In genomic region chr19:54162241-54162805, GRCh38 we compare ENCODE assay signal across 1 cellular context.
A peak's percentile ranks its signal among the peaks of the same experiment; 100 is the strongest.
TF ChIP-seq lines count a peak whose summit lies in the region.

No MANE protein-coding gene starts in this region.

TF ChIP-seq in K562, 482 proteins besides CTCF, POLR2A, EP300 and RAD21 (continues in another document):
- no peak for TF ChIP-seq ZNF354B (CRISPR knock-in tag; IDR thresholded peaks at IDR 0.05)
- TF ChIP-seq TEAD4 (IDR thresholded peaks at IDR 0.05; ENCODE audit: low read length), result no peak
- TF ChIP-seq TEAD4 (CRISPR knock-in tag; IDR thresholded peaks at IDR 0.05; ENCODE audit: borderline replicate concordance), result no peak
- no peak for TF ChIP-seq NFRKB (IDR thresholded peaks at IDR 0.05; ENCODE audit: low read depth)
- TF ChIP-seq SIN3A (IDR thresholded peaks at IDR 0.05; ENCODE audit: borderline replicate concordance in 2 of 2, control insufficient read depth in 1 of 2, low read depth in 2 of 2, low read length in 2 of 2), result peak; percentile 86 to 91; a peak in 3 of 4 replicates
- no peak for TF ChIP-seq ZNF644 (tag; IDR thresholded peaks at IDR 0.05; ENCODE audit: low read depth)
- TF ChIP-seq GMEB1 (CRISPR knock-in tag; IDR thresholded peaks at IDR 0.05), result no peak
- TF ChIP-seq, protein P1, sequence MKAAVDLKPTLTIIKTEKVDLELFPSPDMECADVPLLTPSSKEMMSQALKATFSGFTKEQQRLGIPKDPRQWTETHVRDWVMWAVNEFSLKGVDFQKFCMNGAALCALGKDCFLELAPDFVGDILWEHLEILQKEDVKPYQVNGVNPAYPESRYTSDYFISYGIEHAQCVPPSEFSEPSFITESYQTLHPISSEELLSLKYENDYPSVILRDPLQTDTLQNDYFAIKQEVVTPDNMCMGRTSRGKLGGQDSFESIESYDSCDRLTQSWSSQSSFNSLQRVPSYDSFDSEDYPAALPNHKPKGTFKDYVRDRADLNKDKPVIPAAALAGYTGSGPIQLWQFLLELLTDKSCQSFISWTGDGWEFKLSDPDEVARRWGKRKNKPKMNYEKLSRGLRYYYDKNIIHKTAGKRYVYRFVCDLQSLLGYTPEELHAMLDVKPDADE (conservative IDR thresholded peaks at IDR 0.05; ENCODE audit: control insufficient read depth, low read depth, low read length), result peak; percentile 78; the same call in 1 of the 2 replicates
- no peak for TF ChIP-seq CREBBP (IDR thresholded peaks at IDR 0.05; ENCODE audit: low read depth, low read length)
- TF ChIP-seq ZNF398 (CRISPR knock-in tag; IDR thresholded peaks at IDR 0.05), result no peak
- no peak for TF ChIP-seq SFPQ (IDR thresholded peaks at IDR 0.05; ENCODE audit: low read depth, low read length)
- peak; percentile 71; the same call in 1 of the 2 replicates for TF ChIP-seq MXI1 (IDR thresholded peaks at IDR 0.05; ENCODE audit: low read depth, low read length)
- peak; percentile 26; the same call in 1 of the 2 replicates for TF ChIP-seq PHF8 (IDR thresholded peaks at IDR 0.05; ENCODE audit: borderline replicate concordance, low read length)
- peak; percentile 57; the same call in 1 of the 2 replicates for TF ChIP-seq TFAP4 (CRISPR knock-in tag; IDR thresholded peaks at IDR 0.05; ENCODE audit: borderline replicate concordance)
- TF ChIP-seq SPI1 (IDR thresholded peaks at IDR 0.05; ENCODE audit: borderline replicate concordance, low read depth, low read length), result no peak
- TF ChIP-seq RBM17 (IDR thresholded peaks at IDR 0.05; ENCODE audit: borderline replicate concordance, low read depth, low read length), result no peak
- no peak for TF ChIP-seq CEBPB (tag; IDR thresholded peaks at IDR 0.05)
- TF ChIP-seq ZNF717 (CRISPR knock-in tag; IDR thresholded peaks at IDR 0.05), result no peak
- TF ChIP-seq KDM4B (IDR thresholded peaks at IDR 0.05; ENCODE audit: borderline replicate concordance in 2 of 2, low read depth in 1 of 2), result no peak
- peak in 1 of 2 experiments; percentile 98; a peak in 2 of 4 replicates for TF ChIP-seq HDAC1 (IDR thresholded peaks at IDR 0.05)
- TF ChIP-seq, protein P2, sequence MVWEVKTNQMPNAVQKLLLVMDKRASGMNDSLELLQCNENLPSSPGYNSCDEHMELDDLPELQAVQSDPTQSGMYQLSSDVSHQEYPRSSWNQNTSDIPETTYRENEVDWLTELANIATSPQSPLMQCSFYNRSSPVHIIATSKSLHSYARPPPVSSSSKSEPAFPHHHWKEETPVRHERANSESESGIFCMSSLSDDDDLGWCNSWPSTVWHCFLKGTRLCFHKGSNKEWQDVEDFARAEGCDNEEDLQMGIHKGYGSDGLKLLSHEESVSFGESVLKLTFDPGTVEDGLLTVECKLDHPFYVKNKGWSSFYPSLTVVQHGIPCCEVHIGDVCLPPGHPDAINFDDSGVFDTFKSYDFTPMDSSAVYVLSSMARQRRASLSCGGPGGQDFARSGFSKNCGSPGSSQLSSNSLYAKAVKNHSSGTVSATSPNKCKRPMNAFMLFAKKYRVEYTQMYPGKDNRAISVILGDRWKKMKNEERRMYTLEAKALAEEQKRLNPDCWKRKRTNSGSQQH (CRISPR knock-in tag; IDR thresholded peaks at IDR 0.05), result no peak
- TF ChIP-seq NRF1 (conservative IDR thresholded peaks at IDR 0.05 in 1 of 2, IDR thresholded peaks at IDR 0.05 in 1 of 2), result peak; percentile 51 to 56; a peak in 3 of 4 replicates
- no peak for TF ChIP-seq HEY1 (CRISPR knock-in tag; IDR thresholded peaks at IDR 0.05; ENCODE audit: borderline replicate concordance)
- no peak for TF ChIP-seq NCOA2 (IDR thresholded peaks at IDR 0.05; ENCODE audit: partially characterized antibody in 2 of 2)
- TF ChIP-seq MCM5 (IDR thresholded peaks at IDR 0.05; ENCODE audit: low read depth), result no peak
- no peak for TF ChIP-seq SMARCA4 (IDR thresholded peaks at IDR 0.05)
- TF ChIP-seq MYNN (IDR thresholded peaks at IDR 0.05), result no peak
- TF ChIP-seq MYNN (CRISPR knock-in tag; IDR thresholded peaks at IDR 0.05), result no peak
- TF ChIP-seq ETV5 (CRISPR knock-in tag; IDR thresholded peaks at IDR 0.05; ENCODE audit: low read depth), result no peak
- no peak for TF ChIP-seq SRSF3 (IDR thresholded peaks at IDR 0.05; ENCODE audit: insufficient read depth, low read length)
- TF ChIP-seq ZNF639 (CRISPR knock-in tag; conservative IDR thresholded peaks at IDR 0.05 in 1 of 2, IDR thresholded peaks at IDR 0.05 in 1 of 2), result no peak
- TF ChIP-seq NKRF (IDR thresholded peaks at IDR 0.05; ENCODE audit: borderline replicate concordance), result peak; percentile 98
- no peak for TF ChIP-seq YY1 (IDR thresholded peaks at IDR 0.05; ENCODE audit: borderline replicate concordance in 1 of 3, control insufficient read depth in 1 of 3, extremely low read depth in 1 of 3, insufficient read depth in 3 of 3, insufficient read length in 1 of 3, insufficient replicate concordance in 2 of 3, low read depth in 1 of 3, low read length in 2 of 3)
- TF ChIP-seq, protein P3, sequence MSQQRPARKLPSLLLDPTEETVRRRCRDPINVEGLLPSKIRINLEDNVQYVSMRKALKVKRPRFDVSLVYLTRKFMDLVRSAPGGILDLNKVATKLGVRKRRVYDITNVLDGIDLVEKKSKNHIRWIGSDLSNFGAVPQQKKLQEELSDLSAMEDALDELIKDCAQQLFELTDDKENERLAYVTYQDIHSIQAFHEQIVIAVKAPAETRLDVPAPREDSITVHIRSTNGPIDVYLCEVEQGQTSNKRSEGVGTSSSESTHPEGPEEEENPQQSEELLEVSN (IDR thresholded peaks at IDR 0.05; ENCODE audit: borderline replicate concordance in 1 of 2, extremely low read depth in 1 of 2, insufficient read depth in 1 of 2, insufficient read length in 1 of 2, low read depth in 1 of 2, low read length in 1 of 2, poor library complexity in 1 of 2, severe bottlenecking in 1 of 2), result peak; percentile 17 to 48
